14 cellular contexts compared by ENCODE assay signal in genomic region chr1:198560093-198560638, GRCh38. TPM values are rescaled to one million over a fixed set of nuclear protein-coding genes. Genes with fewer than 3 reads are reported as not detected.
DNase-seq lines count a peak whose midpoint lies in the region; ATAC-seq, FAIRE-seq and TF ChIP-seq lines count a peak whose summit lies in the region.
"Had no signal": no experiment of that assay in that cellular context is flagged by ENCODE, and none has a peak within 500 bp of the region (broad histone marks: within the 10 kb centered on the region; RNA-seq: fewer than 3 reads in every experiment).

No MANE protein-coding gene starts in this region.

- H3K27me3 ChIP-seq in DOHH2 (ENCODE audit: control insufficient read depth, low read length) (no peaks in the 10 kb centered on the region), keratinocyte (ENCODE audit: control insufficient read depth, extremely low read depth, insufficient read depth, low read length) (no peaks in the 10 kb centered on the region), stomach (no peaks in the 10 kb centered on the region)
- H3K27me3 ChIP-seq: neutrophil, transverse colon had no signal

- H3K4me1 ChIP-seq in DOHH2 (ENCODE audit: control insufficient read depth, low read length) (peaks cover 36% of the 10 kb centered on the region), keratinocyte (ENCODE audit: control insufficient read depth, extremely low read depth, insufficient read depth, low read length) (peaks cover 7% of the 10 kb centered on the region), stomach (peaks cover 0 to 4% (median 0%) of the 10 kb centered on the region in 4 donors)
- H3K4me1 ChIP-seq: transverse colon had no signal

- H2AFZ ChIP-seq in keratinocyte (ENCODE audit: control insufficient read depth, low read length): no peak overlapping the region

- no peak overlapping the region for H3K27ac Mint-ChIP-seq in activated T-helper 1 cell treated with anti-CD3 and anti-CD28 coated beads, Interleukin-12 subunit alpha, Interleukin-12 subunit beta, Interleukin-2, Interleukin-4 antibody, amounts not matched to agents 30 ng/mL and 10 ng/mL and 1 ng/mL, durations not matched to agents 14 hours and 24 hours and 36 hours
- H3K27ac Mint-ChIP-seq: activated CD4-positive, alpha-beta T cell treated with anti-CD3 and anti-CD28 coated beads, Interleukin-2, amount 10 ng/mL, durations not matched to agents 24 days and 14 days; activated T-helper 2 cell treated with anti-CD3 and anti-CD28 coated beads, Interferon-gamma antibody, Interleukin-2, Interleukin-4, amounts not matched to agents 10 μg/mL and 5 μg/mL and 100 μg/mL, durations not matched to agents 14 hours and 24 hours and 36 hours; endodermal cell had no signal

- no peaks in the 10 kb centered on the region for H3K9me2 ChIP-seq in DOHH2 (replicated peaks; ENCODE audit: control insufficient read depth, low read length)

- H3K4me3 Mint-ChIP-seq in activated T-helper 1 cell treated with anti-CD3 and anti-CD28 coated beads, Interleukin-12 subunit alpha, Interleukin-12 subunit beta, Interleukin-2, Interleukin-4 antibody, amounts not matched to agents 30 ng/mL and 10 ng/mL and 1 ng/mL, durations not matched to agents 14 hours and 24 hours and 36 hours: no peak overlapping the region
- H3K4me3 Mint-ChIP-seq: activated CD4-positive, alpha-beta T cell treated with anti-CD3 and anti-CD28 coated beads, Interleukin-2, amount 10 ng/mL, durations not matched to agents 24 days and 14 days; brain; endodermal cell had no signal

- peak; percentile 13 for FAIRE-seq in keratinocyte (lab: Jason Lieb, UNC)

- ATAC-seq in HG03097 (IDR thresholded peaks at IDR 0.05; ENCODE audit: low FRiP score, unreplicated experiment): no peak
- ATAC-seq: left lobe of liver had no signal

- no peak for TF ChIP-seq EP300 in stomach (IDR thresholded peaks at IDR 0.05)

- no peaks in the 10 kb centered on the region for H3K9me3 Mint-ChIP-seq in activated T-helper 1 cell treated with anti-CD3 and anti-CD28 coated beads, Interleukin-12 subunit alpha, Interleukin-12 subunit beta, Interleukin-2, Interleukin-4 antibody, amounts not matched to agents 30 ng/mL and 10 ng/mL and 1 ng/mL, durations not matched to agents 14 hours and 24 hours and 36 hours
- H3K9me3 Mint-ChIP-seq: activated CD4-positive, alpha-beta T cell treated with anti-CD3 and anti-CD28 coated beads, Interleukin-2, amount 10 ng/mL, durations not matched to agents 24 days and 14 days; brain; endodermal cell had no signal

- 0 out of 2 replicates have a peak, but pooled peaks cover 2% of the 10 kb centered on the region for H3F3A ChIP-seq in DOHH2 (ENCODE audit: control insufficient read depth, insufficient read depth)

- H3K36me3 Mint-ChIP-seq in activated T-helper 1 cell treated with anti-CD3 and anti-CD28 coated beads, Interleukin-12 subunit alpha, Interleukin-12 subunit beta, Interleukin-2, Interleukin-4 antibody, amounts not matched to agents 30 ng/mL and 10 ng/mL and 1 ng/mL, durations not matched to agents 14 hours and 24 hours and 36 hours (ENCODE audit: low read depth): no peaks in the 10 kb centered on the region
- H3K36me3 Mint-ChIP-seq: brain had no signal

- H3K79me2 ChIP-seq in DOHH2 (ENCODE audit: control insufficient read depth, low read length) (no peaks in the 10 kb centered on the region), keratinocyte (ENCODE audit: control insufficient read depth, insufficient read depth, low read length) (no peaks in the 10 kb centered on the region)

- intact Hi-C loops in activated T-helper 1 cell treated with anti-CD3 and anti-CD28 coated beads, Interleukin-12 subunit alpha, Interleukin-12 subunit beta, Interleukin-2, Interleukin-4 antibody, amounts not matched to agents 30 ng/mL and 10 ng/mL and 1 ng/mL, durations not matched to agents 14 hours and 24 hours and 36 hours (cut with micrococcal nuclease): no loop called here
- intact Hi-C loops in stomach (cut with DNase I; ENCODE audit: low total_unique reads): no loop called here

- no peaks in the 10 kb centered on the region for H3K27me3 Mint-ChIP-seq in activated T-helper 1 cell treated with anti-CD3 and anti-CD28 coated beads, Interleukin-12 subunit alpha, Interleukin-12 subunit beta, Interleukin-2, Interleukin-4 antibody, amounts not matched to agents 30 ng/mL and 10 ng/mL and 1 ng/mL, durations not matched to agents 14 hours and 24 hours and 36 hours (ENCODE audit: insufficient read depth)
- H3K27me3 Mint-ChIP-seq: activated CD4-positive, alpha-beta T cell treated with anti-CD3 and anti-CD28 coated beads, Interleukin-2, amount 10 ng/mL, durations not matched to agents 24 days and 14 days had no signal

- TF ChIP-seq CTCF in DOHH2 (IDR thresholded peaks at IDR 0.05; ENCODE audit: low read depth, low read length, poor library complexity, severe bottlenecking) (no peak), keratinocyte (optimal IDR thresholded peaks at IDR 0.05 in 1 of 3, IDR thresholded peaks at IDR 0.05 in 1 of 3, conservative IDR thresholded peaks at IDR 0.05 in 1 of 3; ENCODE audit: extremely low read depth in 1 of 3, insufficient read depth in 2 of 3, low read length in 3 of 3) (no peak), stomach (IDR thresholded peaks at IDR 0.05) (no peak)

- H3K9ac ChIP-seq in SK-N-MC (ENCODE audit: insufficient read length): no peak overlapping the region
- no peak overlapping the region for H3K9ac ChIP-seq in keratinocyte (ENCODE audit: control insufficient read depth, extremely low read depth, insufficient read depth, low read length)

- no peak overlapping the region for H3K27ac ChIP-seq in DOHH2 (ENCODE audit: low read depth, low read length)
- H3K27ac ChIP-seq in SK-N-MC: 0 out of 2 replicates have a peak overlapping the region, but pooled peaks have one; percentile 54
- no peak overlapping the region for H3K27ac ChIP-seq in keratinocyte (ENCODE audit: control insufficient read depth, insufficient read depth, low read length)
- H3K27ac ChIP-seq in stomach: no peak overlapping the region
- H3K27ac ChIP-seq: neutrophil, transverse colon had no signal

- dilution Hi-C loops in keratinocyte (cut with MboI; ENCODE audit: extremely low pct_ligation_motif_present, low sequenced_read_pairs): no loop called here

- DNase-seq in Kasumi-1 (lab: John Stamatoyannopoulos, UW) (peak; percentile 13 to 30), SK-N-MC (ENCODE audit: low read depth, low spot score) (no peak), keratinocyte (ENCODE audit: low read depth, low spot score) (no peak), stomach (no peak)
- no peak for DNase-seq in activated T-helper 1 cell treated with anti-CD3 and anti-CD28 coated beads, Interleukin-12 subunit alpha, Interleukin-12 subunit beta, Interleukin-2, Interleukin-4 antibody, amounts not matched to agents 30 ng/mL and 10 ng/mL and 1 ng/mL, durations not matched to agents 14 hours and 24 hours and 36 hours (ENCODE audit: low spot score)
- DNase-seq: activated CD4-positive, alpha-beta T cell treated with anti-CD3 and anti-CD28 coated beads, Interleukin-2, amount 10 ng/mL, durations not matched to agents 24 days and 14 days; endodermal cell; transverse colon had no signal

- no peak for TF ChIP-seq POLR2A in stomach (IDR thresholded peaks at IDR 0.05)

- no peaks in the 10 kb centered on the region for H4K20me1 ChIP-seq in DOHH2 (ENCODE audit: control insufficient read depth, insufficient read depth, low read depth, low read length)
- no peaks in the 10 kb centered on the region for H4K20me1 ChIP-seq in keratinocyte (ENCODE audit: control insufficient read depth, extremely low read depth, insufficient read depth, low read length)

- H3K4me1 Mint-ChIP-seq in activated T-helper 1 cell treated with anti-CD3 and anti-CD28 coated beads, Interleukin-12 subunit alpha, Interleukin-12 subunit beta, Interleukin-2, Interleukin-4 antibody, amounts not matched to agents 30 ng/mL and 10 ng/mL and 1 ng/mL, durations not matched to agents 14 hours and 24 hours and 36 hours (ENCODE audit: low read depth): peaks cover 36% of the 10 kb centered on the region

- H3K9me1 ChIP-seq in keratinocyte (ENCODE audit: control insufficient read depth, extremely low read depth, insufficient read depth, low read length): no peaks in the 10 kb centered on the region

- H3K4me3 ChIP-seq in DOHH2 (ENCODE audit: low read length) (no peak overlapping the region), SK-N-MC (no peak overlapping the region), keratinocyte (ENCODE audit: control insufficient read depth in 2 of 3, extremely low read depth in 1 of 3, insufficient read depth in 2 of 3, low read depth in 1 of 3, low read length in 3 of 3) (no peak overlapping the region), stomach (no peak overlapping the region)
- H3K4me3 ChIP-seq: transverse colon had no signal

- H3K9me3 ChIP-seq in DOHH2 (ENCODE audit: control insufficient read depth, insufficient read depth, low read length) (no peaks in the 10 kb centered on the region), SK-N-MC (ENCODE audit: low read depth, low read length) (no peaks in the 10 kb centered on the region), keratinocyte (ENCODE audit: control insufficient read depth, low read depth, low read length) (no peaks in the 10 kb centered on the region), stomach (no peaks in the 10 kb centered on the region)
- H3K9me3 ChIP-seq: neutrophil, transverse colon had no signal

- H3K36me3 ChIP-seq in DOHH2 (ENCODE audit: control insufficient read depth, low read length) (no peaks in the 10 kb centered on the region), SK-N-MC (ENCODE audit: insufficient read depth, low read length) (no peaks in the 10 kb centered on the region), keratinocyte (ENCODE audit: control insufficient read depth in 2 of 2, extremely low read depth in 1 of 2, insufficient read depth in 2 of 2, low read length in 2 of 2) (no peaks in the 10 kb centered on the region), stomach (no peaks in the 10 kb centered on the region)
- H3K36me3 ChIP-seq: neutrophil, transverse colon had no signal

- H3K4me2 ChIP-seq in DOHH2 (ENCODE audit: low read length) (peak overlapping the region; percentile 17; the same call in 1 of the 2 replicates), keratinocyte (ENCODE audit: control insufficient read depth, extremely low read depth, insufficient read depth, low read depth, low read length) (no peak overlapping the region)

- 39 to 53% (median 48%) methylated on average over 2 of the region's 2 CpGs for WGBS in stomach, 5 donors

RNA-seq across cellular contexts. Expression of gene ATP6V1G3, which starts 19.7 kb away (rescaled TPM):
- not detected in 3 replicates for polyA plus RNA-seq in keratinocyte
- polyA plus RNA-seq in keratinocyte (2011; ENCODE audit: low read depth): not detected
- polyA plus RNA-seq in keratinocyte (2011; cell fraction: cytosol; rRNA removed): not detected in 2 replicates
- not detected in 2 replicates for polyA plus RNA-seq in keratinocyte (2011; cell fraction: nucleus; rRNA removed)
- not detected in 2 replicates for polyA plus RNA-seq in keratinocyte (2012; ENCODE audit: low replicate concordance)
- polyA minus RNA-seq in keratinocyte: not detected in 3 replicates
- polyA minus RNA-seq in keratinocyte (2011; cell fraction: cytosol; rRNA and poly(A)+ RNA removed): not detected
- polyA minus RNA-seq in keratinocyte (2011; cell fraction: nucleus; rRNA and poly(A)+ RNA removed): not detected in 2 replicates
- not detected in 2 replicates for total RNA-seq in activated T-helper 1 cell treated with anti-CD3 and anti-CD28 coated beads, Interleukin-12 subunit alpha, Interleukin-12 subunit beta, Interleukin-2, Interleukin-4 antibody, amounts not matched to agents 30 ng/mL and 10 ng/mL and 1 ng/mL, durations not matched to agents 14 hours and 24 hours and 36 hours
- total RNA-seq in stomach: not detected
- polyA plus RNA-seq in stomach: not detected
- total RNA-seq: activated CD4-positive, alpha-beta T cell treated with anti-CD3 and anti-CD28 coated beads, Interleukin-2, amount 10 ng/mL, durations not matched to agents 24 days and 14 days; activated T-helper 2 cell treated with anti-CD3 and anti-CD28 coated beads, Interferon-gamma antibody, Interleukin-2, Interleukin-4, amounts not matched to agents 10 μg/mL and 5 μg/mL and 100 μg/mL, durations not matched to agents 14 hours and 24 hours and 36 hours; left lobe of liver; transverse colon had no signal

Comparison
In these comparisons a context has a peak if more than half of its experiments do, and no peak if none do; other contexts are left out.
1. DNase-seq: peak in Kasumi-1 (2 of 2); none in SK-N-MC (single experiment), keratinocyte (single experiment), activated T-helper 1 cell treated with anti-CD3 and anti-CD28 coated beads, Interleukin-12 subunit alpha, Interleukin-12 subunit beta, Interleukin-2, Interleukin-4 antibody, amounts not matched to agents 30 ng/mL and 10 ng/mL and 1 ng/mL, durations not matched to agents 14 hours and 24 hours and 36 hours (single experiment) and stomach (single experiment).